In the genomic region with DNA sequence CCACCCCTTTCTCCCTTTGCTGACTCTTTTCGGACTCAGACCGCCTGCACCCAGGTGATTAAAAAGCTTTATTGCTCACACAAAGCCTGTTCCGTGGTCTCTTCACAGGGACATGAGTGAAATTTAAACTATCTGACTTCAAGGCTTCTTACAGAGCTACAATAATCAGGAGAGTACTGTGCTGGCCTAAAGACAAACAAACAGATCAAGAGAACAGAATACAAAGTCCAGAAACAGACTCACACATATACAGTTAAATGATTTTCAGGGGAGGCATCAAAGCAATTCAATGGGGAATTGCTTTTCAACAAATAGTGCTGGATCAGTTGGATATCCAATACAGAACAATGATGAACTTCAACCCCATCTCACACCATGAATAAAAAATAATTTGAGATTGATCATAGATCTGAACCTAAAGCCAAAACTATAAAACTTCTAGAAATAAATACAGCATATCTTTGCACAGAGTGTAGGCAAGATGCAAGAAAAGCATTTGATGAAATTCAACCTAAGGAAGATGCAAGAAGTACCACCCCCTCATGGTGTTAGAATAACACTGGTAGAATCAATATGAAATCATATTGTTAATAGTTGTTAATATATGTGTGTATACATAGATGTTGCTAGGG, we compare ENCODE assay signal across 1 cellular context.
TF ChIP-seq lines count a peak whose summit lies in the region.

No MANE protein-coding gene starts in this region.

TF ChIP-seq in liver, 16 proteins besides CTCF, POLR2A, EP300 and RAD21 (continued from another document):
- TF ChIP-seq, protein P1, sequence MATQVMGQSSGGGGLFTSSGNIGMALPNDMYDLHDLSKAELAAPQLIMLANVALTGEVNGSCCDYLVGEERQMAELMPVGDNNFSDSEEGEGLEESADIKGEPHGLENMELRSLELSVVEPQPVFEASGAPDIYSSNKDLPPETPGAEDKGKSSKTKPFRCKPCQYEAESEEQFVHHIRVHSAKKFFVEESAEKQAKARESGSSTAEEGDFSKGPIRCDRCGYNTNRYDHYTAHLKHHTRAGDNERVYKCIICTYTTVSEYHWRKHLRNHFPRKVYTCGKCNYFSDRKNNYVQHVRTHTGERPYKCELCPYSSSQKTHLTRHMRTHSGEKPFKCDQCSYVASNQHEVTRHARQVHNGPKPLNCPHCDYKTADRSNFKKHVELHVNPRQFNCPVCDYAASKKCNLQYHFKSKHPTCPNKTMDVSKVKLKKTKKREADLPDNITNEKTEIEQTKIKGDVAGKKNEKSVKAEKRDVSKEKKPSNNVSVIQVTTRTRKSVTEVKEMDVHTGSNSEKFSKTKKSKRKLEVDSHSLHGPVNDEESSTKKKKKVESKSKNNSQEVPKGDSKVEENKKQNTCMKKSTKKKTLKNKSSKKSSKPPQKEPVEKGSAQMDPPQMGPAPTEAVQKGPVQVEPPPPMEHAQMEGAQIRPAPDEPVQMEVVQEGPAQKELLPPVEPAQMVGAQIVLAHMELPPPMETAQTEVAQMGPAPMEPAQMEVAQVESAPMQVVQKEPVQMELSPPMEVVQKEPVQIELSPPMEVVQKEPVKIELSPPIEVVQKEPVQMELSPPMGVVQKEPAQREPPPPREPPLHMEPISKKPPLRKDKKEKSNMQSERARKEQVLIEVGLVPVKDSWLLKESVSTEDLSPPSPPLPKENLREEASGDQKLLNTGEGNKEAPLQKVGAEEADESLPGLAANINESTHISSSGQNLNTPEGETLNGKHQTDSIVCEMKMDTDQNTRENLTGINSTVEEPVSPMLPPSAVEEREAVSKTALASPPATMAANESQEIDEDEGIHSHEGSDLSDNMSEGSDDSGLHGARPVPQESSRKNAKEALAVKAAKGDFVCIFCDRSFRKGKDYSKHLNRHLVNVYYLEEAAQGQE (IDR thresholded peaks at IDR 0.05), result peak; percentile 36
- TF ChIP-seq SP1 (IDR thresholded peaks at IDR 0.05) (peak; percentile 76), HNF4A (conservative IDR thresholded peaks at IDR 0.05) (peak; percentile 88 to 91)
